In genomic region chr1:174112489-174113162, GRCh38 we compare ENCODE assay signal across 15 cellular contexts.
"Had no signal": no experiment of that assay in that cellular context is flagged by ENCODE, and none has a peak within 500 bp of the region (broad histone marks: within the 10 kb centered on the region; RNA-seq: fewer than 3 reads in every experiment).

No MANE protein-coding gene starts in this region.

- FAIRE-seq: bronchial epithelial cell, frontal cortex, keratinocyte, small intestine had no signal

- H3K4me3 ChIP-seq: prostate gland, suprapubic skin had no signal

- H3K4me1 ChIP-seq: prostate gland, suprapubic skin had no signal

- H3K27me3 ChIP-seq: suprapubic skin had no signal

- H3K9me3 ChIP-seq: prostate gland, suprapubic skin had no signal

- DNase-seq: activated CD4-positive, alpha-beta T cell treated with anti-CD3 and anti-CD28 coated beads for 36 hours; activated CD4-positive, alpha-beta T cell treated with anti-CD3 and anti-CD28 coated beads, Interleukin-2, amount 50 U/mL, for 48 hours; activated T-cell treated with anti-CD3 and anti-CD28 coated beads for 4 hours; effector memory CD8-positive, alpha-beta T cell; head of caudate nucleus; right cardiac atrium; small intestine; stimulated activated CD4-positive, alpha-beta T cell treated with anti-CD3 and anti-CD28 coated beads, Interleukin-15, amount 100 ng/mL, for 24 hours; stimulated activated CD4-positive, alpha-beta T cell treated with anti-CD3 and anti-CD28 coated beads, Interleukin-2, amount 100 ng/mL, for 48 hours; stimulated activated naive CD8-positive, alpha-beta T cell treated with anti-CD3 and anti-CD28 coated beads, Interleukin-15, amount 100 ng/mL, for 72 hours had no signal

- H3K36me3 ChIP-seq: prostate gland, suprapubic skin had no signal

- H3K27ac ChIP-seq: prostate gland, suprapubic skin had no signal
